Comparison of ENCODE assay signal across 17 cellular contexts in genomic region chr3:46895761-46896160, GRCh38. TPM values are rescaled to one million over a fixed set of nuclear protein-coding genes. Genes with fewer than 3 reads are reported as not detected.
"Had no signal": no experiment of that assay in that cellular context is flagged by ENCODE, and none has a peak within 500 bp of the region (broad histone marks: within the 10 kb centered on the region; RNA-seq: fewer than 3 reads in every experiment).

No MANE protein-coding gene starts in this region.

- H3K4me3 ChIP-seq: ascending aorta, body of pancreas, SJCRH30 had no signal

- H3K4me2 ChIP-seq: KMS-11, SK-N-SH had no signal

- H3K9ac ChIP-seq: KMS-11, SK-N-SH had no signal

- H3K27me3 ChIP-seq: ascending aorta, SJCRH30 had no signal

- H3K36me3 Mint-ChIP-seq: activated naive CD4-positive, alpha-beta T cell treated with anti-CD3 and anti-CD28 coated beads, Interleukin-2, amount 10 ng/mL, durations not matched to agents 7 days and 5 days; IgD-negative memory B cell had no signal

- H3K9me3 Mint-ChIP-seq: activated CD8-positive, alpha-beta T cell treated with anti-CD3 and anti-CD28 coated beads for 36 hours; activated naive CD4-positive, alpha-beta T cell treated with anti-CD3 and anti-CD28 coated beads, Interleukin-2, amount 10 ng/mL, durations not matched to agents 7 days and 5 days; activated T-cell treated with anti-CD3 and anti-CD28 coated beads, Interleukin-2, amount 50 U/mL, for 72 hours; activated T-helper 2 cell treated with anti-CD3 and anti-CD28 coated beads, Interferon-gamma antibody, Interleukin-2, Interleukin-4, amounts not matched to agents 10 μg/mL and 5 μg/mL and 100 μg/mL, durations not matched to agents 14 hours and 24 hours and 36 hours had no signal

- H3K27ac ChIP-seq: ascending aorta, body of pancreas, KMS-11, SJCRH30, VCaP had no signal

- H3K9me3 ChIP-seq: ascending aorta, body of pancreas, SJCRH30, SK-N-SH had no signal

- H3K4me3 Mint-ChIP-seq: activated CD8-positive, alpha-beta T cell treated with anti-CD3 and anti-CD28 coated beads for 36 hours; activated naive CD4-positive, alpha-beta T cell treated with anti-CD3 and anti-CD28 coated beads, Interleukin-2, amount 10 ng/mL, durations not matched to agents 7 days and 5 days; activated T-cell treated with anti-CD3 and anti-CD28 coated beads, Interleukin-2, amount 50 U/mL, for 72 hours had no signal

- H3K27ac Mint-ChIP-seq: activated CD8-positive, alpha-beta T cell treated with anti-CD3 and anti-CD28 coated beads for 36 hours; activated naive CD4-positive, alpha-beta T cell treated with anti-CD3 and anti-CD28 coated beads, Interleukin-2, amount 10 ng/mL, durations not matched to agents 7 days and 5 days; activated T-cell treated with anti-CD3 and anti-CD28 coated beads, Interleukin-2, amount 50 U/mL, for 72 hours; activated T-helper 2 cell treated with anti-CD3 and anti-CD28 coated beads, Interferon-gamma antibody, Interleukin-2, Interleukin-4, amounts not matched to agents 10 μg/mL and 5 μg/mL and 100 μg/mL, durations not matched to agents 14 hours and 24 hours and 36 hours had no signal

- FAIRE-seq: bronchial epithelial cell had no signal

- H3K36me3 ChIP-seq: ascending aorta, SJCRH30 had no signal

RNA-seq across cellular contexts. Expression of gene PTH1R, which starts 18.2 kb away (rescaled TPM):
- total RNA-seq: activated CD8-positive, alpha-beta T cell treated with anti-CD3 and anti-CD28 coated beads for 36 hours; activated T-cell treated with anti-CD3 and anti-CD28 coated beads, Interleukin-2, amount 50 U/mL, for 72 hours; activated T-helper 2 cell treated with anti-CD3 and anti-CD28 coated beads, Interferon-gamma antibody, Interleukin-2, Interleukin-4, amounts not matched to agents 10 μg/mL and 5 μg/mL and 100 μg/mL, durations not matched to agents 14 hours and 24 hours and 36 hours; bronchial epithelial cell; MCF 10A; OCI-LY7; RPMI7951; T-helper 2 cell treated with Interferon-gamma antibody and Interleukin-4, amounts not matched to agents 100 ng/mL and 5 ng/mL, for 36 hours had no signal
- polyA plus RNA-seq: IgD-negative memory B cell had no signal

RNA-seq across cellular contexts. Expression of gene MYL3, which starts 32.5 kb away (rescaled TPM):
- total RNA-seq: activated CD8-positive, alpha-beta T cell treated with anti-CD3 and anti-CD28 coated beads for 36 hours; activated T-cell treated with anti-CD3 and anti-CD28 coated beads, Interleukin-2, amount 50 U/mL, for 72 hours; activated T-helper 2 cell treated with anti-CD3 and anti-CD28 coated beads, Interferon-gamma antibody, Interleukin-2, Interleukin-4, amounts not matched to agents 10 μg/mL and 5 μg/mL and 100 μg/mL, durations not matched to agents 14 hours and 24 hours and 36 hours; bronchial epithelial cell; MCF 10A; NCI-H460; OCI-LY7; RPMI7951; SJCRH30; T-helper 2 cell treated with Interferon-gamma antibody and Interleukin-4, amounts not matched to agents 100 ng/mL and 5 ng/mL, for 36 hours had no signal
- polyA plus RNA-seq: IgD-negative memory B cell, SK-N-SH had no signal
